ENCODE assay signal across 8 cellular contexts in genomic region chr3:51669241-51670052, GRCh38. TPM values are rescaled to one million over a fixed set of nuclear protein-coding genes. Genes with fewer than 3 reads are reported as not detected.
DNase-seq lines count a peak whose midpoint lies in the region; ATAC-seq and TF ChIP-seq lines count a peak whose summit lies in the region.

No MANE protein-coding gene starts in this region.

- no peaks in the 10 kb centered on the region for H3K9me3 ChIP-seq in OCI-LY1 (ENCODE audit: low read length)
- no peaks in the 10 kb centered on the region for H3K9me3 ChIP-seq in mucosa of descending colon

- DNase-seq in DMS 273 (lab: John Stamatoyannopoulos, UW; ENCODE audit: unreplicated experiment) (peak; percentile 89), HS-27A (ENCODE audit: low read depth) (peak; percentile 55), activated T-cell treated with anti-CD3 and anti-CD28 coated beads for 1 hour (ENCODE audit: low read depth) (peak; percentile 76), epithelial cell of proximal tubule (ENCODE audit: low read depth) (peak; percentile 36), mucosa of descending colon (peak; percentile 89 to 98 (median 94))
- peak; percentile 73 for DNase-seq in stimulated activated CD8-positive, alpha-beta memory T cell treated with anti-CD3 and anti-CD28 coated beads, Interleukin-4, amount 100 ng/mL, for 24 hours (ENCODE audit: low read depth)

- no peaks in the 10 kb centered on the region for H3K9me2 ChIP-seq in OCI-LY1 (ENCODE audit: low read depth, low read length)

- ATAC-seq in mucosa of descending colon (peak; percentile 68), GM21360 (IDR thresholded peaks at IDR 0.05; ENCODE audit: unreplicated experiment) (no peak)

- H2AFZ ChIP-seq in OCI-LY1 (ENCODE audit: low read length): no peak overlapping the region

- H3K4me2 ChIP-seq in OCI-LY1 (ENCODE audit: low read length): peak overlapping the region; percentile 79

- no peaks in the 10 kb centered on the region for H3K27me3 ChIP-seq in OCI-LY1 (ENCODE audit: insufficient read depth, low read length)

- TF ChIP-seq CTCF in OCI-LY1 (IDR thresholded peaks at IDR 0.05; ENCODE audit: low read length): peak; percentile 98
- peak; percentile 94 for TF ChIP-seq CTCF in epithelial cell of proximal tubule (conservative IDR thresholded peaks at IDR 0.05; ENCODE audit: low read depth, low read length)
- peak; percentile 95 for TF ChIP-seq CTCF in mucosa of descending colon (IDR thresholded peaks at IDR 0.05)

- peak overlapping the region; percentile 40 for H3K27ac ChIP-seq in OCI-LY1 (ENCODE audit: low read depth, low read length, poor library complexity, severe bottlenecking)

- no peaks in the 10 kb centered on the region for H4K20me1 ChIP-seq in OCI-LY1 (ENCODE audit: insufficient read depth, low read length)

- H3K9ac ChIP-seq in OCI-LY1 (ENCODE audit: low read length): peak overlapping the region; percentile 98; the same call in 1 of the 2 replicates

- H3K4me3 ChIP-seq in OCI-LY1 (ENCODE audit: low read depth, low read length, poor library complexity, severe bottlenecking): peak overlapping the region; percentile 93
- H3K4me3 ChIP-seq in epithelial cell of proximal tubule (ENCODE audit: low read depth, low read length): no peak overlapping the region
- no peak overlapping the region for H3K4me3 ChIP-seq in mucosa of descending colon

- H3K36me3 ChIP-seq in OCI-LY1 (ENCODE audit: insufficient read depth, low read length) (peaks cover 3% of the 10 kb centered on the region; the same call in 1 of the 2 replicates), mucosa of descending colon (ENCODE audit: low read depth) (no peaks in the 10 kb centered on the region)

- intact Hi-C loops in mucosa of descending colon (cut with DNase I, micrococcal nuclease): loop anchor here (5.0 kb wide), 1 partner anchor 167 kb away; the partner anchor contains the start of gene DCAF1 (in 2 of the 2)

- H3K4me1 ChIP-seq in OCI-LY1 (ENCODE audit: insufficient read depth, low read length, severe bottlenecking) (peaks cover 35% of the 10 kb centered on the region), mucosa of descending colon (ENCODE audit: low read depth) (peaks cover 29% of the 10 kb centered on the region)

- no peaks in the 10 kb centered on the region for H3K79me2 ChIP-seq in OCI-LY1 (ENCODE audit: insufficient read depth, low read length)

- H3F3A ChIP-seq in OCI-LY1 (ENCODE audit: insufficient read depth, low read length): no peaks in the 10 kb centered on the region

RNA-seq across cellular contexts. Expression of gene TEX264, which starts 1.6 kb away (rescaled TPM):
- 54.5 and 55.3 TPM in 2 replicates for total RNA-seq in epithelial cell of proximal tubule
- total RNA-seq in mucosa of descending colon: 10 to 100 TPM; 53.2 to 73.6 (median 59.1) TPM

RNA-seq across cellular contexts. Expression of gene GRM2, which starts 37.4 kb away (rescaled TPM):
- total RNA-seq in epithelial cell of proximal tubule (not detected in 2 replicates), mucosa of descending colon (under 1 TPM; 0.14 to 0.61 (median 0.22) TPM)

Comparison
In these comparisons a context has a peak if more than half of its experiments do, and no peak if none do; other contexts are left out.
1. DNase-seq: peak in every context shown above with its lines; median percentile 94 in mucosa of descending colon; 89 in DMS 273; 76 in activated T-cell treated with anti-CD3 and anti-CD28 coated beads for 1 hour; 73 in stimulated activated CD8-positive, alpha-beta memory T cell treated with anti-CD3 and anti-CD28 coated beads, Interleukin-4, amount 100 ng/mL, for 24 hours; 55 in HS-27A; 36 in epithelial cell of proximal tubule.